Comparison of ENCODE assay signal across 18 cellular contexts in the genomic region with DNA sequence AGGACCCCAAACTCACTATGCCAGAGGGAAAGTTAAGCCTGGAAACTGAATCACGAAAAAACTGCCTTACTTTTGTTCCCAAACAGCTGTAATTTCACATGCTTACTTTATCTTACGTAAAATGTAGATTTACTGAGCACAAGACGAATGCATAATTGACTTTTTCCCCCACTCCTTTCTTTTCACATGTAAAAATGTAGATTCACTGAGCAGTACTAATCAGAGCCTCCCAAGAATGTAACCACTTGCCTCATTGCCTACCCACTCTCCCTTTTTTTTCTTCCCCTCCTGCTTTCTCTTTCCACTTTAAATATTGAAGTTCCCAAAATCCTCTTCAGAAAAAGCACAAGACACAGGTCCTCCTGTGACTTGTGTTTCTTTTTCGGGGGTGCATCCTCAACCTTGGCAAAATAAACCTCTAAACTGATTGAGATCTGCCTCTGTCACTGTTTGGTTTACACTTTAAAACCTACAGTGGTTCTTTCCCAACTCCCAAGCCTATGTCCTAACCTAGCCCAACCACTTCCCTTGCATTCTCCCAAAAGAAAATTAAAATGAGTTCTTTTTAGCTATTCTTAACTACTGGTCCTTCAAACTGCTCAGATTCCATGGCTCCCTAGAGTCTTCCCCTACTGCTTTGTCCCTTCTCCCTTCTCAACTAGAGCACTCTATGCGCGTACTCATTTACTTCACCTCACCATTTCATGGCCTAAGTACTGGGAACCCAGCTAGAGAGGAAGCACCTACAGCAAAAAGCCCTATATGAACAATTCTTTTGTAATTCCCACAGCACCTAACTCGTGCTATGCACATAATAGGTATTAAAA.
A peak's percentile ranks its signal among the peaks of the same experiment; 100 is the strongest.
DNase-seq lines count a peak whose midpoint lies in the region; ATAC-seq and TF ChIP-seq lines count a peak whose summit lies in the region.
"Had no signal": no experiment of that assay in that cellular context is flagged by ENCODE, and none has a peak within 500 bp of the region (broad histone marks: within the 10 kb centered on the region; RNA-seq: fewer than 3 reads in every experiment).

No MANE protein-coding gene starts in this region.

- H3K4me3 ChIP-seq in suprapubic skin, result no peak overlapping the region
- H3K4me3 ChIP-seq: A549 had no signal

- no peak for TF ChIP-seq EP300 in suprapubic skin (IDR thresholded peaks at IDR 0.05)

- peak overlapping the region in 1 of 2 donors; percentile 24 for H3K4me3 Mint-ChIP-seq in activated T-cell treated with anti-CD3 and anti-CD28 coated beads, Interleukin-2, amount 50 U/mL, for 72 hours
- H3K4me3 Mint-ChIP-seq in activated T-helper 17 cell treated with anti-CD3 and anti-CD28 coated beads, Interleukin-2, amount 50 U/mL, for 72 hours, result peak overlapping the region; percentile 60
- H3K4me3 Mint-ChIP-seq in immature natural killer cell (peak overlapping the region in 3 of 5 donors; percentile 6 to 56 (median 12)), Calu3 (ENCODE audit: low read depth, unreplicated experiment) (no peak overlapping the region)
- H3K4me3 Mint-ChIP-seq: activated T-cell treated with anti-CD3 and anti-CD28 coated beads, Interleukin-2, amount 50 U/mL, for 4 hours; type B pancreatic cell had no signal

- H3K9me3 ChIP-seq in suprapubic skin, result no peaks in the 10 kb centered on the region
- H3K9me3 ChIP-seq: A549 had no signal

- TF ChIP-seq POLR2A in suprapubic skin (IDR thresholded peaks at IDR 0.05), result no peak

- peak overlapping the region; percentile 36 for H3K27ac ChIP-seq in suprapubic skin

- H3K27me3 ChIP-seq in suprapubic skin, result no peaks in the 10 kb centered on the region

- peaks cover 15 to 21% of the 10 kb centered on the region in 2 donors for H3K36me3 Mint-ChIP-seq in activated T-cell treated with anti-CD3 and anti-CD28 coated beads, Interleukin-2, amount 50 U/mL, for 72 hours (ENCODE audit: insufficient read depth in 2 of 2)
- H3K36me3 Mint-ChIP-seq in activated T-helper 17 cell treated with anti-CD3 and anti-CD28 coated beads, Interleukin-2, amount 50 U/mL, for 72 hours (ENCODE audit: low read depth), result peaks cover 97% of the 10 kb centered on the region
- H3K36me3 Mint-ChIP-seq in immature natural killer cell (peaks cover 0 to 8% (median 8%) of the 10 kb centered on the region in 3 donors), Calu3 (ENCODE audit: insufficient read depth, unreplicated experiment) (peaks cover 5% of the 10 kb centered on the region)
- H3K36me3 Mint-ChIP-seq: type B pancreatic cell had no signal

- peak overlapping the region; percentile 91 for H3K27ac Mint-ChIP-seq in activated T-cell treated with anti-CD3 and anti-CD28 coated beads, Interleukin-2, amount 50 U/mL, for 72 hours
- H3K27ac Mint-ChIP-seq in activated T-helper 17 cell treated with anti-CD3 and anti-CD28 coated beads, Interleukin-2, amount 50 U/mL, for 72 hours, result peak overlapping the region; percentile 54
- H3K27ac Mint-ChIP-seq in immature natural killer cell (peak overlapping the region in 4 of 6 donors; percentile 24 to 76 (median 44)), Calu3 (ENCODE audit: unreplicated experiment) (no peak overlapping the region)

- 84% methylated on average over 7 of the region's 7 CpGs for WGBS in suprapubic skin

- no peaks in the 10 kb centered on the region for H3K27me3 Mint-ChIP-seq in activated T-cell treated with anti-CD3 and anti-CD28 coated beads, Interleukin-2, amount 50 U/mL, for 72 hours (ENCODE audit: low read depth)
- H3K27me3 Mint-ChIP-seq in activated T-helper 17 cell treated with anti-CD3 and anti-CD28 coated beads, Interleukin-2, amount 50 U/mL, for 72 hours, result no peaks in the 10 kb centered on the region
- H3K27me3 Mint-ChIP-seq in immature natural killer cell (ENCODE audit: low read depth in 3 of 3) (peaks cover 43 to 81% (median 62%) of the 10 kb centered on the region in 3 donors), Calu3 (ENCODE audit: unreplicated experiment) (no peaks in the 10 kb centered on the region)

- H3K9me3 Mint-ChIP-seq in activated T-cell treated with anti-CD3 and anti-CD28 coated beads, Interleukin-2, amount 50 U/mL, for 72 hours, result peaks cover 0 to 2% of the 10 kb centered on the region in 2 donors
- no peaks in the 10 kb centered on the region for H3K9me3 Mint-ChIP-seq in activated T-helper 17 cell treated with anti-CD3 and anti-CD28 coated beads, Interleukin-2, amount 50 U/mL, for 72 hours
- H3K9me3 Mint-ChIP-seq in immature natural killer cell (no peaks in the 10 kb centered on the region), Calu3 (ENCODE audit: low read depth, unreplicated experiment) (peaks cover 2% of the 10 kb centered on the region)
- H3K9me3 Mint-ChIP-seq: activated T-cell treated with anti-CD3 and anti-CD28 coated beads, Interleukin-2, amount 50 U/mL, for 4 hours; type B pancreatic cell had no signal

- CTCF ChIA-PET in Calu3 (lab: Charles Lee), result interaction anchor here (1.0 kb wide), 1 partner anchor 145 kb away, joined by 3 read pairs; no protein-coding TSS in a partner anchor

- ATAC-seq in activated T-cell treated with anti-CD3 and anti-CD28 coated beads, Interleukin-2, amount 50 U/mL, for 72 hours (replicated peaks in 1 of 2), result peak; percentile 7 to 18
- no peak for ATAC-seq in activated T-helper 17 cell treated with anti-CD3 and anti-CD28 coated beads, Interleukin-2, amount 50 U/mL, for 72 hours (replicated peaks)
- ATAC-seq: esophagus mucosa, HCT116 had no signal

- DNase-seq in activated T-cell treated with anti-CD3 and anti-CD28 coated beads, Interleukin-2, amount 50 U/mL, for 72 hours, result no peak
- DNase-seq in activated T-cell treated with anti-CD3 and anti-CD28 coated beads for 4 hours (no peak), immature natural killer cell (no peak), suprapubic skin (ENCODE audit: low spot score in 2 of 2) (no peak), Calu3 (no peak), GM19240 (ENCODE audit: insufficient read length, low spot score) (no peak)
- no peak for DNase-seq in stimulated activated CD4-positive, alpha-beta T cell treated with anti-CD3 and anti-CD28 coated beads, Interleukin-4, amount 100 ng/mL, for 4 hours
- DNase-seq: activated T-cell treated with anti-CD3 and anti-CD28 coated beads, Interleukin-2, amount 50 U/mL, for 4 hours; cerebellar nuclear complex; KBM-7; NCI-H187 treated with DMSO at 0.1 percent for 48 hours; NCI-H774; SIG-M5 had no signal

- intact Hi-C loops in Calu3 (cut with micrococcal nuclease; ENCODE audit: unreplicated experiment), result no loop called here

- peaks cover 52% of the 10 kb centered on the region for H3K4me1 ChIP-seq in suprapubic skin

- peaks cover 58% of the 10 kb centered on the region for H3K4me1 Mint-ChIP-seq in activated T-cell treated with anti-CD3 and anti-CD28 coated beads, Interleukin-2, amount 50 U/mL, for 72 hours (ENCODE audit: low read depth)
- peaks cover 41% of the 10 kb centered on the region for H3K4me1 Mint-ChIP-seq in activated T-helper 17 cell treated with anti-CD3 and anti-CD28 coated beads, Interleukin-2, amount 50 U/mL, for 72 hours
- H3K4me1 Mint-ChIP-seq in immature natural killer cell (peaks cover 77 to 81% of the 10 kb centered on the region in 2 donors), Calu3 (ENCODE audit: low read depth, unreplicated experiment) (peaks cover 44% of the 10 kb centered on the region)

- no TSS peak for BruUV-seq in Calu3 (replicated peaks; lab: Mats Ljungman, UMichigan)

- peaks cover 10% of the 10 kb centered on the region for H3K36me3 ChIP-seq in suprapubic skin

- no peak for TF ChIP-seq CTCF in suprapubic skin (IDR thresholded peaks at IDR 0.05)
- no peak for TF ChIP-seq CTCF in Calu3 (IDR thresholded peaks at IDR 0.05; ENCODE audit: unreplicated experiment)
